In genomic region chr2:1995584-1995983, GRCh38 we compare ENCODE assay signal across 17 cellular contexts.
DNase-seq lines count a peak whose midpoint lies in the region; ATAC-seq and TF ChIP-seq lines count a peak whose summit lies in the region.
"Had no signal": no experiment of that assay in that cellular context is flagged by ENCODE, and none has a peak within 500 bp of the region (broad histone marks: within the 10 kb centered on the region; RNA-seq: fewer than 3 reads in every experiment).

No MANE protein-coding gene starts in this region.

- no peaks in the 10 kb centered on the region for H3K36me3 Mint-ChIP-seq in activated CD4-positive, alpha-beta T cell treated with anti-CD3 and anti-CD28 coated beads, Interleukin-2, amount 10 ng/mL, durations not matched to agents 24 days and 14 days (ENCODE audit: low read depth)
- no peaks in the 10 kb centered on the region for H3K36me3 Mint-ChIP-seq in chondrocyte (ENCODE audit: low read depth)
- peaks cover 3% of the 10 kb centered on the region for H3K36me3 Mint-ChIP-seq in effector memory CD8-positive, alpha-beta T cell (ENCODE audit: insufficient read depth)

- peak overlapping the region; percentile 17 for H3K27ac Mint-ChIP-seq in activated CD4-positive, alpha-beta T cell treated with anti-CD3 and anti-CD28 coated beads, Interleukin-2, amount 10 ng/mL, durations not matched to agents 24 days and 14 days
- H3K27ac Mint-ChIP-seq in chondrocyte (ENCODE audit: unreplicated experiment) = peak overlapping the region; percentile 72
- peak overlapping the region in 1 of 2 donors; percentile 2 for H3K27ac Mint-ChIP-seq in effector memory CD8-positive, alpha-beta T cell

- ATAC-seq in effector memory CD8-positive, alpha-beta T cell (replicated peaks) = no peak
- ATAC-seq: heart right ventricle had no signal

- H3K4me2 ChIP-seq in skeletal muscle satellite cell (ENCODE audit: low read length) = no peak overlapping the region
- H3K4me2 ChIP-seq: KMS-11 had no signal

- peaks cover 38% of the 10 kb centered on the region for H3K27me3 Mint-ChIP-seq in activated CD4-positive, alpha-beta T cell treated with anti-CD3 and anti-CD28 coated beads, Interleukin-2, amount 10 ng/mL, durations not matched to agents 24 days and 14 days
- H3K27me3 Mint-ChIP-seq in chondrocyte (ENCODE audit: low read depth) = no peaks in the 10 kb centered on the region
- H3K27me3 Mint-ChIP-seq in effector memory CD8-positive, alpha-beta T cell = peaks cover 13 to 37% of the 10 kb centered on the region in 2 donors

- intact Hi-C loops in activated CD4-positive, alpha-beta T cell treated with anti-CD3 and anti-CD28 coated beads, Interleukin-2, amount 10 ng/mL, durations not matched to agents 24 days and 14 days (cut with micrococcal nuclease) = no loop called here

- no peaks in the 10 kb centered on the region for H3K9me3 Mint-ChIP-seq in activated CD4-positive, alpha-beta T cell treated with anti-CD3 and anti-CD28 coated beads, Interleukin-2, amount 10 ng/mL, durations not matched to agents 24 days and 14 days
- H3K9me3 Mint-ChIP-seq in chondrocyte (ENCODE audit: low read depth) = no peaks in the 10 kb centered on the region
- peaks cover 3 to 8% of the 10 kb centered on the region in 2 donors for H3K9me3 Mint-ChIP-seq in effector memory CD8-positive, alpha-beta T cell

- peak overlapping the region; percentile 49 for H3K4me3 Mint-ChIP-seq in activated CD4-positive, alpha-beta T cell treated with anti-CD3 and anti-CD28 coated beads, Interleukin-2, amount 10 ng/mL, durations not matched to agents 24 days and 14 days
- H3K4me3 Mint-ChIP-seq in chondrocyte (ENCODE audit: unreplicated experiment) = no peak overlapping the region
- no peak overlapping the region for H3K4me3 Mint-ChIP-seq in effector memory CD8-positive, alpha-beta T cell

- peaks cover 38% of the 10 kb centered on the region for H3K4me1 ChIP-seq in skeletal muscle satellite cell (ENCODE audit: control insufficient read depth, insufficient read depth, low read length)
- H3K4me1 ChIP-seq: colonic mucosa, sigmoid colon, transverse colon had no signal

- no peaks in the 10 kb centered on the region for H3K9me3 ChIP-seq in skeletal muscle satellite cell (replicated peaks; ENCODE audit: low read length)
- H3K9me3 ChIP-seq: BE2C, colonic mucosa, heart right ventricle, sigmoid colon, transverse colon had no signal

- no peak for TF ChIP-seq CTCF in chondrocyte (IDR thresholded peaks at IDR 0.05)

- peak overlapping the region; percentile 30 for H3K9ac ChIP-seq in skeletal muscle satellite cell (ENCODE audit: low read depth, low read length)
- H3K9ac ChIP-seq: KMS-11 had no signal

- H3K4me1 Mint-ChIP-seq in activated CD4-positive, alpha-beta T cell treated with anti-CD3 and anti-CD28 coated beads, Interleukin-2, amount 10 ng/mL, durations not matched to agents 24 days and 14 days = peaks cover 19% of the 10 kb centered on the region
- H3K4me1 Mint-ChIP-seq in chondrocyte (ENCODE audit: low read depth) = peaks cover 53% of the 10 kb centered on the region
- H3K4me1 Mint-ChIP-seq in effector memory CD8-positive, alpha-beta T cell (ENCODE audit: low read depth in 2 of 2) = peaks cover 5 to 8% of the 10 kb centered on the region in 2 donors

- no peak overlapping the region for H3K4me3 ChIP-seq in skeletal muscle satellite cell (ENCODE audit: low read length)
- H3K4me3 ChIP-seq: colonic mucosa, heart right ventricle, lung, sigmoid colon, transverse colon had no signal

- peak; percentile 58 for DNase-seq in activated CD4-positive, alpha-beta T cell treated with anti-CD3 and anti-CD28 coated beads, Interleukin-2, amount 10 ng/mL, durations not matched to agents 24 days and 14 days
- no peak for DNase-seq in activated CD4-positive, alpha-beta T cell treated with anti-CD3 and anti-CD28 coated beads, Interleukin-2, amount 50 U/mL, for 4 hours
- DNase-seq in UCSD-AML1 (lab: John Stamatoyannopoulos, UW; ENCODE audit: unreplicated experiment) (peak; percentile 49), chondrocyte (ENCODE audit: low spot score) (no peak), NCI-H69 (lab: John Stamatoyannopoulos, UW) (no peak), NCI-H1417 (lab: John Stamatoyannopoulos, UW) (no peak)
- DNase-seq in effector memory CD8-positive, alpha-beta T cell = no peak
- DNase-seq: BE2C; colonic mucosa; heart right ventricle; NCI-H2081 treated with DMSO at 0.1 percent for 48 hours; sigmoid colon; stimulated activated naive CD4-positive, alpha-beta T cell treated with Interleukin-2 at 50 U/mL for 16 hours; transverse colon had no signal

- no peaks in the 10 kb centered on the region for H3K27me3 ChIP-seq in skeletal muscle satellite cell (ENCODE audit: control insufficient read depth, insufficient read depth, low read length)
- H3K27me3 ChIP-seq: BE2C, colonic mucosa, sigmoid colon, transverse colon had no signal

- H3K36me3 ChIP-seq in skeletal muscle satellite cell (ENCODE audit: insufficient read depth, low read length) = no peaks in the 10 kb centered on the region
- H3K36me3 ChIP-seq: colonic mucosa, heart right ventricle, sigmoid colon, transverse colon had no signal

Comparison
In these comparisons a context has a peak if more than half of its experiments do, and no peak if none do; other contexts are left out.
1. DNase-seq: peak in activated CD4-positive, alpha-beta T cell treated with anti-CD3 and anti-CD28 coated beads, Interleukin-2, amount 10 ng/mL, durations not matched to agents 24 days and 14 days (single experiment) and UCSD-AML1 (single experiment); none in activated CD4-positive, alpha-beta T cell treated with anti-CD3 and anti-CD28 coated beads, Interleukin-2, amount 50 U/mL, for 4 hours (0 of 2), chondrocyte (single experiment), NCI-H69 (single experiment), effector memory CD8-positive, alpha-beta T cell (0 of 3) and NCI-H1417 (0 of 3).